19 cellular contexts compared by ENCODE assay signal in the genomic region with DNA sequence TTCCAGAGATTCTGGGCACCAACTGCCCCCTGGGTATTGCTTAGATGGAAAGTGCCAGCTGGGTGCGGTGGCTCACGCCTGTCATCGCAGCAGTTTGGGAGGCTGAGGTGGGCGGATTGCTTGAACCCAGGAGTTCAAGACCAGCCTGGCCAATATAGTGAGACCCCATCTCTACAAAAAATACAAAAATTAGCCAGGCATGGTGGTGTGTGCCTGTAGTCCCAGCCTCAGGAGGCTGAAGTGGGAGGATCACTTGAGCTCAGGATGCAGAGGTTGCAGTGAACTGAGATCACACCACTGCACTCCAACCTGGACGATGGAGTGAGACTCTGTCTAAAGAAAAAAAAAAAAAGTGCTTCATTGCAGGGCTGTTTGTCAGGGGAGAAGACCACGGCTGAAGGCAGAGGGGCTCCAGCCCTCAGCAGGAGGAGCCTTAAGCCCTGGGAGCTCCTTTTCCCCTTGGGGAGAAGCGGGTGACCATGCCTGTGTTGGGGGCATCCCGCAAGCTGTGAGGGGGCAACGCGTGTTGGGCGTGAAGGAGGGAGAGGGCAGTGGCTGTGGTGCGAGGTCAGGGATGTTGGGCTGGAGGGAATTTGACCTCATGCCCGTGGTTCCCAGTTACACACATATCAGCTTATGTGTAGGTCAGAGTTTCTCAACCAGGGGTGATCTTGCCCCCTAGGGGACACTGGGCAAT.
DNase-seq lines count a peak whose midpoint lies in the region; ATAC-seq, FAIRE-seq and TF ChIP-seq lines count a peak whose summit lies in the region.
"Had no signal": no experiment of that assay in that cellular context is flagged by ENCODE, and none has a peak within 500 bp of the region (broad histone marks: within the 10 kb centered on the region; RNA-seq: fewer than 3 reads in every experiment).

No MANE protein-coding gene starts in this region.

- H3K4me1 ChIP-seq in mesendoderm (ENCODE audit: control insufficient read depth, low read depth, low read length): no peaks in the 10 kb centered on the region
- peaks cover 2 to 15% of the 10 kb centered on the region in 2 donors for H3K4me1 ChIP-seq in neuronal stem cell (ENCODE audit: control insufficient read depth in 2 of 2, insufficient read depth in 1 of 2, low read depth in 1 of 2, low read length in 2 of 2)
- H3K4me1 ChIP-seq in Karpas-422 (ENCODE audit: low read length): no peaks in the 10 kb centered on the region
- H3K4me1 ChIP-seq: Caco-2 had no signal

- no peak overlapping the region for H4K8ac ChIP-seq in mesendoderm (ENCODE audit: low read depth, low read length)
- no peak overlapping the region for H4K8ac ChIP-seq in neuronal stem cell (ENCODE audit: low read depth, low read length)

- H2BK15ac ChIP-seq in mesendoderm (replicated peaks; ENCODE audit: low read depth): no peak overlapping the region
- peak overlapping the region; percentile 30 for H2BK15ac ChIP-seq in neuronal stem cell (ENCODE audit: low read length)

- H2BK12ac ChIP-seq in neuronal stem cell (ENCODE audit: low read length): no peak overlapping the region

- H3K18ac ChIP-seq in mesendoderm (ENCODE audit: low read length): no peak overlapping the region
- H3K18ac ChIP-seq in neuronal stem cell (ENCODE audit: low read length): peak overlapping the region; percentile 44

- H3K9ac ChIP-seq in mesendoderm (ENCODE audit: low read length) (no peak overlapping the region), neuronal stem cell (ENCODE audit: low read depth, low read length, poor library complexity) (peak overlapping the region; percentile 74), Karpas-422 (ENCODE audit: low read length) (no peak overlapping the region)

- TF ChIP-seq CTCF in WTC11 (IDR thresholded peaks at IDR 0.05): no peak

- ATAC-seq in WTC11 (no peak), HG02885 (IDR thresholded peaks at IDR 0.05; ENCODE audit: poor library complexity, unreplicated experiment) (no peak)

- DNase-seq in HTR-8/SVneo (ENCODE audit: insufficient read length, low spot score) (no peak), WTC11 (ENCODE audit: low spot score) (no peak), mesendoderm (no peak), neuronal stem cell (ENCODE audit: low spot score) (no peak), Karpas-422 (no peak), activated gamma-delta T cell (lab: John Stamatoyannopoulos, UW) (no peak)
- DNase-seq in activated T-cell treated with anti-CD3 and anti-CD28 coated beads, Interleukin-2, amount 50 U/mL, for 48 hours: no peak
- DNase-seq: ACHN; BE2C; Caco-2; CD4-positive, CD25-positive, alpha-beta regulatory T cell; H9 had no signal

- H2AFZ ChIP-seq in neuronal stem cell (ENCODE audit: low read length): no peak overlapping the region
- no peak overlapping the region for H2AFZ ChIP-seq in Karpas-422 (ENCODE audit: low read length)

- no peaks in the 10 kb centered on the region for H3K79me2 ChIP-seq in mesendoderm (ENCODE audit: control insufficient read depth, insufficient read depth, low read length)
- no peaks in the 10 kb centered on the region for H3K79me2 ChIP-seq in Karpas-422 (ENCODE audit: low read length)

- no peak overlapping the region for H3K27ac Mint-ChIP-seq in WTC11
- H3K27ac Mint-ChIP-seq: CD4-positive, CD25-positive, alpha-beta regulatory T cell; H9 had no signal

- WGBS in mesendoderm (ENCODE audit: extremely low coverage, insufficient coverage, low lambda C conversion rate): no CpG with 5 or more reads among the region's 13 CpGs
- WGBS in neuronal stem cell (ENCODE audit: extremely low coverage in 2 of 2, insufficient read length in 2 of 2, insufficient replicate concordance in 1 of 2), 2 donors: no CpG with 5 or more reads among the region's 13 CpGs

- H3K23ac ChIP-seq in mesendoderm (ENCODE audit: low read length): no peak overlapping the region
- H3K23ac ChIP-seq in neuronal stem cell (ENCODE audit: low read depth, low read length, poor library complexity): peak overlapping the region; percentile 44

- H2AK5ac ChIP-seq in mesendoderm (ENCODE audit: low read length) (peak overlapping the region; percentile 43), neuronal stem cell (ENCODE audit: low read depth, low read length) (peak overlapping the region; percentile 89)

- no peak overlapping the region for H3K4me3 ChIP-seq in mesendoderm (ENCODE audit: low read length)
- H3K4me3 ChIP-seq in neuronal stem cell (ENCODE audit: low read length in 2 of 2): no peak overlapping the region
- no peak overlapping the region for H3K4me3 ChIP-seq in Karpas-422 (ENCODE audit: low read length)

- peaks cover 6% of the 10 kb centered on the region; the same call in 1 of the 2 replicates for H3K9me3 Mint-ChIP-seq in WTC11
- H3K9me3 Mint-ChIP-seq: CD4-positive, CD25-positive, alpha-beta regulatory T cell; H9 had no signal

- H3K36me3 ChIP-seq in mesendoderm (ENCODE audit: control insufficient read depth, insufficient read depth, low read length) (no peaks in the 10 kb centered on the region), neuronal stem cell (replicated peaks in 1 of 2; ENCODE audit: control insufficient read depth in 2 of 2, insufficient read depth in 2 of 2, low read length in 2 of 2) (no peaks in the 10 kb centered on the region), Karpas-422 (ENCODE audit: insufficient read depth, low read length) (no peaks in the 10 kb centered on the region)
- H3K36me3 ChIP-seq: BE2C had no signal

- H3K4me3 Mint-ChIP-seq in WTC11: no peak overlapping the region
- H3K4me3 Mint-ChIP-seq: CD4-positive, CD25-positive, alpha-beta regulatory T cell; H9 had no signal

- no peaks in the 10 kb centered on the region for H3K27me3 Mint-ChIP-seq in WTC11 (ENCODE audit: low read depth)

- no peak overlapping the region for H3K14ac ChIP-seq in neuronal stem cell (ENCODE audit: low read length)

- H3K56ac ChIP-seq in mesendoderm (ENCODE audit: low read length): peak overlapping the region; percentile 38

- no peak overlapping the region for H4K91ac ChIP-seq in neuronal stem cell (ENCODE audit: low read depth, low read length, poor library complexity)

- H2BK120ac ChIP-seq in mesendoderm (ENCODE audit: low read depth, low read length) (no peak overlapping the region), neuronal stem cell (ENCODE audit: low read depth, low read length) (no peak overlapping the region)

- no peaks in the 10 kb centered on the region for H3K36me3 Mint-ChIP-seq in WTC11
- H3K36me3 Mint-ChIP-seq: CD4-positive, CD25-positive, alpha-beta regulatory T cell had no signal

- H3K9me3 ChIP-seq in neuronal stem cell (replicated peaks in 1 of 2; ENCODE audit: control insufficient read depth in 2 of 2, insufficient read depth in 1 of 2, low read depth in 1 of 2, low read length in 2 of 2) (no peaks in the 10 kb centered on the region), Karpas-422 (ENCODE audit: low read length) (no peaks in the 10 kb centered on the region)
- H3K9me3 ChIP-seq: BE2C, Caco-2 had no signal

- H3K4me2 ChIP-seq in mesendoderm (ENCODE audit: low read length) (no peak overlapping the region), neuronal stem cell (ENCODE audit: insufficient read depth, low read length, poor library complexity, severe bottlenecking) (no peak overlapping the region), Karpas-422 (ENCODE audit: low read depth, low read length, poor library complexity, severe bottlenecking) (no peak overlapping the region)

- peak; percentile 9 for FAIRE-seq in HTR-8/SVneo (lab: Jason Lieb, UNC)
- FAIRE-seq: A204.1, D721Med, G401.6, GM12891, GM19239, H1 had no signal

- H3K79me1 ChIP-seq in mesendoderm (ENCODE audit: low read length) (no peaks in the 10 kb centered on the region), neuronal stem cell (ENCODE audit: low read depth, low read length) (no peaks in the 10 kb centered on the region)

- H2BK5ac ChIP-seq in mesendoderm (ENCODE audit: low read length) (no peak overlapping the region), neuronal stem cell (ENCODE audit: low read length) (no peak overlapping the region)

- peaks cover 18% of the 10 kb centered on the region for H3K4me1 Mint-ChIP-seq in WTC11
- H3K4me1 Mint-ChIP-seq: CD4-positive, CD25-positive, alpha-beta regulatory T cell had no signal

- H4K20me1 ChIP-seq in Karpas-422 (ENCODE audit: insufficient read depth, low read depth, low read length): no peaks in the 10 kb centered on the region

- H3K4ac ChIP-seq in mesendoderm (ENCODE audit: low read depth, low read length) (no peak overlapping the region), neuronal stem cell (ENCODE audit: low read length) (no peak overlapping the region)

- H3K27ac ChIP-seq in mesendoderm (ENCODE audit: low read depth, low read length): no peak overlapping the region
- H3K27ac ChIP-seq in neuronal stem cell (replicated peaks; ENCODE audit: low read length): no peak overlapping the region
- no peak overlapping the region for H3K27ac ChIP-seq in Karpas-422 (ENCODE audit: low read length)

- CTCF ChIA-PET in WTC11 (lab: Charles Lee): interaction anchor here (0.8 to 1.2 kb wide), 3 partner anchors 8 to 56 kb away, joined by 3 read pairs; no protein-coding TSS in a partner anchor

- POLR2A ChIA-PET in WTC11 (lab: Charles Lee): no interaction called here

- H3K27me3 ChIP-seq in mesendoderm (ENCODE audit: insufficient read depth, low read length, poor library complexity): no peaks in the 10 kb centered on the region
- H3K27me3 ChIP-seq in neuronal stem cell (ENCODE audit: control insufficient read depth in 3 of 3, insufficient read depth in 3 of 3, low read depth in 1 of 3, low read length in 3 of 3): peaks cover 0 to 33% (median 0%) of the 10 kb centered on the region in 3 experiments
- H3K27me3 ChIP-seq in Karpas-422 (ENCODE audit: low read length): no peaks in the 10 kb centered on the region
- H3K27me3 ChIP-seq: BE2C had no signal

- H4K5ac ChIP-seq in mesendoderm (ENCODE audit: low read length): no peak overlapping the region

- no peaks in the 10 kb centered on the region for H3K9me2 ChIP-seq in Karpas-422 (replicated peaks; ENCODE audit: insufficient read depth, low read length)

TF ChIP-seq in WTC11, 78 proteins besides CTCF, POLR2A, EP300 and RAD21:
- no peak for TF ChIP-seq NR2C2 (CRISPR knock-in tag; IDR thresholded peaks at IDR 0.05)
- TF ChIP-seq ZNF121 (CRISPR knock-in tag; IDR thresholded peaks at IDR 0.05): peak; percentile 82
